Comparison of ENCODE assay signal across 8 cellular contexts in genomic region chr2:64019975-64020281, GRCh38. TPM values are rescaled to one million over a fixed set of nuclear protein-coding genes. Genes with fewer than 3 reads are reported as not detected.
DNase-seq lines count a peak whose midpoint lies in the region; ATAC-seq and TF ChIP-seq lines count a peak whose summit lies in the region.

No MANE protein-coding gene starts in this region.

- no peak for ATAC-seq in activated B cell treated with CpG ODN at 0.5 μM for 24 hours (ENCODE audit: low read depth)

- no peaks in the 10 kb centered on the region for H3K27me3 Mint-ChIP-seq in T-helper 1 cell treated with Interleukin-12 subunit alpha and Interleukin-12 subunit beta and Interleukin-4 antibody, amounts not matched to agents 30 μg/mL and 1 μg/mL, for 36 hours (ENCODE audit: low read depth)
- no peaks in the 10 kb centered on the region for H3K27me3 Mint-ChIP-seq in activated B cell treated with CpG ODN at 0.5 μM for 24 hours

- H3K36me3 Mint-ChIP-seq in T-helper 1 cell treated with Interleukin-12 subunit alpha and Interleukin-12 subunit beta and Interleukin-4 antibody, amounts not matched to agents 30 μg/mL and 1 μg/mL, for 36 hours (ENCODE audit: low read depth) = peaks cover 12% of the 10 kb centered on the region
- H3K36me3 Mint-ChIP-seq in activated B cell treated with CpG ODN at 0.5 μM for 24 hours (ENCODE audit: low read depth) = peaks cover 6% of the 10 kb centered on the region

- H3K27ac Mint-ChIP-seq in T-helper 1 cell treated with Interleukin-12 subunit alpha and Interleukin-12 subunit beta and Interleukin-4 antibody, amounts not matched to agents 30 μg/mL and 1 μg/mL, for 36 hours = peak overlapping the region; percentile 94
- peak overlapping the region; percentile 88 for H3K27ac Mint-ChIP-seq in activated B cell treated with CpG ODN at 0.5 μM for 24 hours

- H3K9me3 Mint-ChIP-seq in T-helper 1 cell treated with Interleukin-12 subunit alpha and Interleukin-12 subunit beta and Interleukin-4 antibody, amounts not matched to agents 30 μg/mL and 1 μg/mL, for 36 hours = no peaks in the 10 kb centered on the region
- H3K9me3 Mint-ChIP-seq in activated B cell treated with CpG ODN at 0.5 μM for 24 hours = no peaks in the 10 kb centered on the region

- no peak for DNase-seq in T-helper 1 cell
- no peak for DNase-seq in activated B cell treated with CpG ODN at 0.5 μM for 24 hours
- DNase-seq in iris pigment epithelial cell (ENCODE audit: low read depth) = peak; percentile 40
- no peak for DNase-seq in substantia nigra (lab: John Stamatoyannopoulos, UW)
- DNase-seq in HuH-7 (ENCODE audit: low spot score) = no peak
- DNase-seq in NCI-H226 = no peak
- no peak for DNase-seq in hypothalamus (lab: John Stamatoyannopoulos, UW)

- peak overlapping the region; percentile 88 for H3K4me3 Mint-ChIP-seq in T-helper 1 cell treated with Interleukin-12 subunit alpha and Interleukin-12 subunit beta and Interleukin-4 antibody, amounts not matched to agents 30 μg/mL and 1 μg/mL, for 36 hours
- peak overlapping the region; percentile 80 for H3K4me3 Mint-ChIP-seq in activated B cell treated with CpG ODN at 0.5 μM for 24 hours

- intact Hi-C loops in activated B cell treated with CpG ODN at 0.5 μM for 24 hours (cut with micrococcal nuclease) = loop anchor here (1.0 to 5.0 kb wide), 3 partner anchors 179 to 1207 kb away; partner anchors contain the start of genes ACTR2, MDH1, UGP2 and WDPCP

- POLR2A ChIA-PET in activated B cell treated with CpG ODN at 0.5 μM for 24 hours (lab: Charles Lee) = interaction anchor here (0.6 to 1.2 kb wide), 5 partner anchors 11 to 622 kb away, joined by 3 to 4 read pairs (median 3); no protein-coding TSS in a partner anchor

- CTCF ChIA-PET in activated B cell treated with CpG ODN at 0.5 μM for 24 hours (lab: Charles Lee) = no interaction called here

- TF ChIP-seq CTCF in activated B cell treated with CpG ODN at 0.5 μM for 24 hours (IDR thresholded peaks at IDR 0.05) = no peak

- peak overlapping the region; percentile 87 for H3K27ac ChIP-seq in substantia nigra (ENCODE audit: low read depth, low read length, poor library complexity, severe bottlenecking)

- peaks cover 37% of the 10 kb centered on the region for H3K4me1 Mint-ChIP-seq in T-helper 1 cell treated with Interleukin-12 subunit alpha and Interleukin-12 subunit beta and Interleukin-4 antibody, amounts not matched to agents 30 μg/mL and 1 μg/mL, for 36 hours (ENCODE audit: low read depth)
- peaks cover 34% of the 10 kb centered on the region for H3K4me1 Mint-ChIP-seq in activated B cell treated with CpG ODN at 0.5 μM for 24 hours

RNA-seq across cellular contexts. Expression of gene VPS54, which starts 0.7 kb away (rescaled TPM):
- total RNA-seq in activated B cell treated with CpG ODN at 0.5 μM for 24 hours = 11.5 and 13.1 TPM in 2 replicates
